ENCODE assay signal across 8 cellular contexts in genomic region chr5:140690376-140690932, GRCh38. TPM values are rescaled to one million over a fixed set of nuclear protein-coding genes. Genes with fewer than 3 reads are reported as not detected.
A peak's percentile ranks its signal among the peaks of the same experiment; 100 is the strongest.
DNase-seq lines count a peak whose midpoint lies in the region; ATAC-seq and TF ChIP-seq lines count a peak whose summit lies in the region.

No MANE protein-coding gene starts in this region.

- H3K27me3 ChIP-seq in body of pancreas, result no peaks in the 10 kb centered on the region
- H3K27me3 ChIP-seq in mononuclear cell (ENCODE audit: insufficient read depth, low read length), result no peaks in the 10 kb centered on the region

- no peak for TF ChIP-seq CTCF in CD14-positive monocyte (IDR thresholded peaks at IDR 0.05)
- no peak for TF ChIP-seq CTCF in body of pancreas (IDR thresholded peaks at IDR 0.05)

- H3K27me3 Mint-ChIP-seq in CD14-positive monocyte (ENCODE audit: low read depth in 3 of 3), result peaks cover 0 to 2% (median 0%) of the 10 kb centered on the region in 3 donors

- peaks cover 23% of the 10 kb centered on the region for H3K4me1 Mint-ChIP-seq in CD14-positive monocyte

- intact Hi-C loops in CD14-positive monocyte (cut with micrococcal nuclease) (no loop called here), body of pancreas (cut with DNase I) (no loop called here)

- H3K4me3 Mint-ChIP-seq in CD14-positive monocyte, result peak overlapping the region; percentile 98 to 100

- peak; percentile 8 for ATAC-seq in HG03280 (IDR thresholded peaks at IDR 0.05; ENCODE audit: unreplicated experiment)
- no peak for ATAC-seq in body of pancreas
- no peak for ATAC-seq in HG02763 (IDR thresholded peaks at IDR 0.05; ENCODE audit: unreplicated experiment)
- no peak for ATAC-seq in HG03565 (IDR thresholded peaks at IDR 0.05; ENCODE audit: unreplicated experiment)

- WGBS in body of pancreas, 2 donors, result 44 to 68% methylated on average over 4 to 8 of the region's 8 CpGs

- peak overlapping the region in 3 of 4 donors; percentile 43 to 91 (median 86) for H3K27ac ChIP-seq in body of pancreas

- DNase-seq in CD14-positive monocyte (ENCODE audit: low spot score) (no peak), body of pancreas (no peak), NCI-H1930 (lab: John Stamatoyannopoulos, UW) (no peak), superior temporal gyrus (ENCODE audit: extremely low spot score) (no peak)

- no peaks in the 10 kb centered on the region for H3K9me3 Mint-ChIP-seq in CD14-positive monocyte

- peak overlapping the region; percentile 90 to 99 (median 95) for H3K27ac Mint-ChIP-seq in CD14-positive monocyte

- H3K4me1 ChIP-seq in body of pancreas, result peaks cover 26% of the 10 kb centered on the region
- peaks cover 26% of the 10 kb centered on the region for H3K4me1 ChIP-seq in mononuclear cell (ENCODE audit: insufficient read depth, low read length)

- H3K36me3 Mint-ChIP-seq in CD14-positive monocyte, result peaks cover 32 to 41% of the 10 kb centered on the region in 2 donors

- peaks cover 0 to 10% of the 10 kb centered on the region in 2 donors for H3K36me3 ChIP-seq in body of pancreas (replicated peaks in 1 of 2; ENCODE audit: insufficient read depth in 1 of 2, low read depth in 2 of 2)

- no peak for TF ChIP-seq POLR2A in body of pancreas (IDR thresholded peaks at IDR 0.05)

- H3K9me3 ChIP-seq in body of pancreas (no peaks in the 10 kb centered on the region), mononuclear cell (ENCODE audit: low read depth, low read length) (no peaks in the 10 kb centered on the region)

- H3K4me3 ChIP-seq in body of pancreas, result peak overlapping the region; percentile 49 to 60
- peak overlapping the region; percentile 79 for H3K4me3 ChIP-seq in mononuclear cell (ENCODE audit: low read length)

RNA-seq across cellular contexts. Expression of gene HARS1, which starts 0.7 kb away (rescaled TPM):
- 10 to 100 TPM; 28.4 to 31.9 TPM for polyA plus RNA-seq in CD14-positive monocyte
- total RNA-seq in body of pancreas, result 10 to 100 TPM; 46.2 to 52.4 TPM
- 26.0 TPM for total RNA-seq in mononuclear cell

RNA-seq across cellular contexts. Expression of gene HARS2, which starts 0.8 kb away (rescaled TPM):
- polyA plus RNA-seq in CD14-positive monocyte, result 1 to 10 TPM; 6.4 to 8.3 TPM
- total RNA-seq in body of pancreas (10 to 100 TPM; 13.7 to 23.7 TPM), mononuclear cell (31.8 TPM)

RNA-seq across cellular contexts. Expression of gene ZMAT2, which starts 9.8 kb away (rescaled TPM):
- 10 to 100 TPM; 52.5 to 59.5 TPM for polyA plus RNA-seq in CD14-positive monocyte
- total RNA-seq in body of pancreas (10 to 100 TPM; 16.1 to 27.0 TPM), mononuclear cell (34.2 TPM)

RNA-seq across cellular contexts. Expression of gene DND1, which starts 17.1 kb away (rescaled TPM):
- not detected for polyA plus RNA-seq in CD14-positive monocyte
- total RNA-seq in body of pancreas (1 to 10 TPM; 1.8 to 2.6 TPM), mononuclear cell (0.31 TPM)

RNA-seq across cellular contexts. Expression of gene WDR55, which starts 25.8 kb away (rescaled TPM):
- 10 to 100 TPM; 11.2 to 13.3 TPM for polyA plus RNA-seq in CD14-positive monocyte
- total RNA-seq in body of pancreas (10 to 100 TPM; 14.5 to 16.1 TPM), mononuclear cell (11.8 TPM)
